8 cellular contexts compared by ENCODE assay signal in the genomic region with DNA sequence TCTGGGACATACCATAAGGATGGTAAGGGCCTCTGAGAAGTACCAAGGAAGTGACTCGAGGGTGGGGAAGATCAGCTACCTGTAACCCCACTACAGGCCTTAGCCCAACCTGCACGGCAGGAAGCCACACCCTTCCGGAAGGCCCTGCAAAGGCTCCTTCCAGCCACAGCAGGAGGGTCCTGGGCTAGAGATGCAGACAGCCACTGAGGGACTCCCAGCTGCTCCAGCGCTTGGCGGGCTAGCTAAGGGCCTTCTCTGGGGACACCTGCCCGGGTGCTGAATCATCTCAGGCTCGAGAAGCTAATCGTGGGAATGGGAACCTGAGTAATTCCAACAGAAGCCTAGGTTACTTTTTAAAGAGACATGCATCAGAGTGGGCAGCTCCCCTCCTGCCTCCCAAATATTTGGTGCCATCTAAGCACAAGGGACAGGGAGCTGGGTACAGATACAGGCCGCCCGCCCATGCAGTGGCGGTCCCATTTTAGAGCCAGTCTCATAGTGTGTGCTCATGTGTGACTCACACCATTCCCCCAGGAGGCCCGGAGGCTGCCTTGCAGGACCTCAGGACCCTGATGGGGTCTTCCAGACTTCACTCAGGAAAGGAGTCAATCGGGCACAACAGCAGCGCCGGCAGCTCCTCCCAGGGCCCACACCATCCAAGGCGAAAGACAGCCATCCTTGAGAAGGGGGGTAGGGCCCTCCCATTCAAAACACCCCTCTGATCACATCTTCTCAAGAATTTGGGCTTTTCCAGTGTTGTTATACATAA. TPM values are rescaled to one million over a fixed set of nuclear protein-coding genes. Genes with fewer than 3 reads are reported as not detected.
DNase-seq lines count a peak whose midpoint lies in the region; ATAC-seq and TF ChIP-seq lines count a peak whose summit lies in the region.

No MANE protein-coding gene starts in this region.

- TF ChIP-seq POLR2A in upper lobe of left lung (IDR thresholded peaks at IDR 0.05) = peak in 1 of 4 donors; percentile 14

- no peak overlapping the region for H2BK15ac ChIP-seq in mesendoderm (replicated peaks; ENCODE audit: low read depth)

- H2BK120ac ChIP-seq in mesendoderm (ENCODE audit: low read depth, low read length) = no peak overlapping the region

- H3K36me3 ChIP-seq in left lung (peaks cover 0 to 49% of the 10 kb centered on the region in 2 donors), upper lobe of left lung (peaks cover 0 to 62% (median 10%) of the 10 kb centered on the region in 4 donors), mesendoderm (ENCODE audit: control insufficient read depth, insufficient read depth, low read length) (peaks cover 2% of the 10 kb centered on the region)

- H3K36me3 Mint-ChIP-seq in activated naive CD4-positive, alpha-beta T cell treated with anti-CD3 and anti-CD28 coated beads, Interleukin-2, amount 50 U/mL, for 72 hours = peaks cover 31 to 50% of the 10 kb centered on the region in 2 donors

- no peak overlapping the region for H3K4ac ChIP-seq in mesendoderm (ENCODE audit: low read depth, low read length)

- H3K4me3 ChIP-seq in left lung (no peak overlapping the region), upper lobe of left lung (peak overlapping the region in 2 of 4 donors; percentile 13 to 19), mesendoderm (ENCODE audit: low read length) (no peak overlapping the region)

- no peak for TF ChIP-seq EP300 in upper lobe of left lung (IDR thresholded peaks at IDR 0.05)

- no peak overlapping the region for H3K9ac ChIP-seq in mesendoderm (ENCODE audit: low read length)

- H3K27me3 ChIP-seq in left lung (no peaks in the 10 kb centered on the region), upper lobe of left lung (no peaks in the 10 kb centered on the region), mesendoderm (ENCODE audit: insufficient read depth, low read length, poor library complexity) (no peaks in the 10 kb centered on the region)

- peak overlapping the region; percentile 98 for H3K27ac Mint-ChIP-seq in activated naive CD4-positive, alpha-beta T cell treated with anti-CD3 and anti-CD28 coated beads, Interleukin-2, amount 50 U/mL, for 72 hours

- peaks cover 6% of the 10 kb centered on the region for H3K79me1 ChIP-seq in mesendoderm (ENCODE audit: low read length)

- H4K5ac ChIP-seq in mesendoderm (ENCODE audit: low read length) = no peak overlapping the region

- H2AK5ac ChIP-seq in mesendoderm (ENCODE audit: low read length) = no peak overlapping the region

- H3K18ac ChIP-seq in mesendoderm (ENCODE audit: low read length) = no peak overlapping the region

- intact Hi-C loops in left lung (cut with DNase I) = loop anchor here (5.0 to 10.0 kb wide), 2 partner anchors 42 to 45 kb away; no protein-coding TSS in a partner anchor

- peaks cover 90% of the 10 kb centered on the region for H3K79me2 ChIP-seq in mesendoderm (ENCODE audit: control insufficient read depth, insufficient read depth, low read length)

- no peak overlapping the region for H3K23ac ChIP-seq in mesendoderm (ENCODE audit: low read length)

- WGBS in upper lobe of left lung, 2 donors = 52 to 67% methylated on average over 5 to 16 of the region's 16 CpGs
- no CpG with 5 or more reads among the region's 16 CpGs for WGBS in mesendoderm (ENCODE audit: extremely low coverage, insufficient coverage, low lambda C conversion rate)

- H3K4me1 ChIP-seq in left lung = peaks cover 53 to 100% of the 10 kb centered on the region in 2 donors
- peaks cover 91 to 99% (median 97%) of the 10 kb centered on the region in 4 donors for H3K4me1 ChIP-seq in upper lobe of left lung
- peaks cover 2% of the 10 kb centered on the region for H3K4me1 ChIP-seq in mesendoderm (ENCODE audit: control insufficient read depth, low read depth, low read length)

- DNase-seq in activated T-cell treated with anti-CD3 and anti-CD28 coated beads for 1 hour (ENCODE audit: low read depth) (peak; percentile 47), activated T-cell treated with anti-CD3 and anti-CD28 coated beads for 4 hours (no peak), left lung (no peak), upper lobe of left lung (no peak), mesendoderm (no peak), NK-92 (lab: John Stamatoyannopoulos, UW; ENCODE audit: unreplicated experiment) (no peak), NCI-H2227 treated with DMSO at 0.1 percent for 48 hours (lab: John Stamatoyannopoulos, UW) (no peak)
- no peak for DNase-seq in activated naive CD4-positive, alpha-beta T cell treated with anti-CD3 and anti-CD28 coated beads, Interleukin-2, amount 50 U/mL, for 72 hours (ENCODE audit: low spot score in 2 of 2)

- ATAC-seq in activated naive CD4-positive, alpha-beta T cell treated with anti-CD3 and anti-CD28 coated beads, Interleukin-2, amount 50 U/mL, for 72 hours = peak in 1 of 2 donors; percentile 21
- no peak for ATAC-seq in left lung
- ATAC-seq in upper lobe of left lung (ENCODE audit: low FRiP score in 2 of 2) = peak in 1 of 2 donors; percentile 20

- no peaks in the 10 kb centered on the region for H3K9me3 ChIP-seq in left lung
- no peaks in the 10 kb centered on the region for H3K9me3 ChIP-seq in upper lobe of left lung

- H3K56ac ChIP-seq in mesendoderm (ENCODE audit: low read length) = no peak overlapping the region

- no peak overlapping the region for H3K4me2 ChIP-seq in mesendoderm (ENCODE audit: low read length)

- H3K27ac ChIP-seq in left lung (peak overlapping the region; percentile 70 to 99), upper lobe of left lung (peak overlapping the region; percentile 81 to 95 (median 90)), mesendoderm (ENCODE audit: low read depth, low read length) (no peak overlapping the region)

- H4K8ac ChIP-seq in mesendoderm (ENCODE audit: low read depth, low read length) = no peak overlapping the region

- no peaks in the 10 kb centered on the region for H3K9me3 Mint-ChIP-seq in activated naive CD4-positive, alpha-beta T cell treated with anti-CD3 and anti-CD28 coated beads, Interleukin-2, amount 50 U/mL, for 72 hours

- TF ChIP-seq CTCF in left lung (IDR thresholded peaks at IDR 0.05) (no peak), upper lobe of left lung (IDR thresholded peaks at IDR 0.05) (no peak)

- no peak overlapping the region for H2BK5ac ChIP-seq in mesendoderm (ENCODE audit: low read length)

RNA-seq across cellular contexts. Expression of gene MYH9, which starts 8.0 kb away (rescaled TPM):
- total RNA-seq in activated naive CD4-positive, alpha-beta T cell treated with anti-CD3 and anti-CD28 coated beads, Interleukin-2, amount 50 U/mL, for 72 hours = 100 to 1,000 TPM; 521 to 691 TPM
- total RNA-seq in left lung = 100 to 1,000 TPM; 754 to 761 TPM
- total RNA-seq in upper lobe of left lung = 100 to 1,000 TPM; 486 to 925 (median 599) TPM
- polyA plus RNA-seq in mesendoderm (2013, experiment 1 of 2) = 110 TPM
- 111 TPM for polyA plus RNA-seq in mesendoderm (2013, experiment 2 of 2)
